Comparison of ENCODE assay signal across 8 cellular contexts in genomic region chr6:139135578-139136545, GRCh38. TPM values are rescaled to one million over a fixed set of nuclear protein-coding genes. Genes with fewer than 3 reads are reported as not detected.
DNase-seq lines count a peak whose midpoint lies in the region; ATAC-seq and TF ChIP-seq lines count a peak whose summit lies in the region.

No MANE protein-coding gene starts in this region.

- H3K79me1 ChIP-seq in IMR-90 (ENCODE audit: low read depth in 1 of 2, low read length in 2 of 2) = peaks cover 14 to 22% of the 10 kb centered on the region in 2 experiments

- H3K9me3 ChIP-seq in IMR-90 (ENCODE audit: control insufficient read depth, insufficient read depth, low read length) = no peaks in the 10 kb centered on the region
- H3K9me3 ChIP-seq in WERI-Rb-1 (ENCODE audit: severe bottlenecking) = no peaks in the 10 kb centered on the region

- H2BK15ac ChIP-seq in IMR-90 (ENCODE audit: low read depth, low read length) = no peak overlapping the region

- H3K4me1 ChIP-seq in IMR-90 (ENCODE audit: control insufficient read depth, insufficient read depth, low read length) = peaks cover 1% of the 10 kb centered on the region; the same call in 1 of the 2 replicates

- peak overlapping the region; percentile 97 for H3K23ac ChIP-seq in IMR-90 (ENCODE audit: low read depth, low read length)

- CTCF ChIA-PET in IMR-90 (lab: Yijun Ruan, JAX) = interaction anchor here (0.7 kb wide), 1 partner anchor 11 kb away, joined by 4 read pairs; no protein-coding TSS in a partner anchor

- peak overlapping the region; percentile 73 for H4K5ac ChIP-seq in IMR-90 (ENCODE audit: low read depth, low read length)

- no peak overlapping the region for H2AK5ac ChIP-seq in IMR-90 (ENCODE audit: low read depth, low read length)

- no peak overlapping the region for H2AK9ac ChIP-seq in IMR-90 (replicated peaks; ENCODE audit: low read depth, low read length, poor library complexity)

- H3K4me2 ChIP-seq in IMR-90 (ENCODE audit: low read depth, low read length) = peak overlapping the region; percentile 88

- peak overlapping the region; percentile 82 for H3K14ac ChIP-seq in IMR-90 (replicated peaks; ENCODE audit: low read depth, low read length)

- H3K9me1 ChIP-seq in IMR-90 (ENCODE audit: insufficient read depth, low read length) = no peaks in the 10 kb centered on the region

- peak overlapping the region; percentile 24; the same call in 1 of the 2 replicates for H3K27ac ChIP-seq in IMR-90 (ENCODE audit: insufficient read depth, low read length)
- peak overlapping the region; percentile 19; the same call in 1 of the 2 replicates for H3K27ac ChIP-seq in WERI-Rb-1
- H3K27ac ChIP-seq in layer of hippocampus (ENCODE audit: low read depth, low read length) = peak overlapping the region; percentile 78

- no peak for TF ChIP-seq RAD21 in IMR-90 (IDR thresholded peaks at IDR 0.05; ENCODE audit: low read length)

- in situ Hi-C loops in Caki2 (cut with HindIII; ENCODE audit: low pct_unique_long_range_greater_than_20kb, low sequenced_read_pairs) = no loop called here
- in situ Hi-C loops in IMR-90 (cut with MboI; ENCODE audit: low sequenced_read_pairs) = no loop called here

- dilution Hi-C loops in IMR-90 (cut with HindIII; ENCODE audit: low sequenced_read_pairs, unreplicated experiment) = no loop called here

- no peak overlapping the region for H4K91ac ChIP-seq in IMR-90 (ENCODE audit: insufficient read depth, low read depth, low read length)

- H3K27me3 ChIP-seq in IMR-90 (ENCODE audit: control insufficient read depth, insufficient read depth, low read length) (no peaks in the 10 kb centered on the region; the same call in 1 of the 2 replicates), WERI-Rb-1 (ENCODE audit: insufficient read depth, low read depth, severe bottlenecking) (no peaks in the 10 kb centered on the region), layer of hippocampus (ENCODE audit: control insufficient read depth, insufficient read depth, low read length) (no peaks in the 10 kb centered on the region)

- WGBS in IMR-90 (ENCODE audit: extremely low coverage in 2 of 2, insufficient read length in 1 of 2), 2 experiments = 0% methylated on average over 3 of the region's 76 CpGs; no CpG with 5 or more reads in 1 of the 2 experiments

- TF ChIP-seq CTCF in IMR-90 (conservative IDR thresholded peaks at IDR 0.05; ENCODE audit: low read depth, low read length) (0 out of 2 replicates have a peak, but pooled peaks have one; percentile 10), WERI-Rb-1 (IDR thresholded peaks at IDR 0.05; ENCODE audit: low read depth, low read length) (0 out of 2 replicates have a peak, but pooled peaks have one; percentile 11), choroid plexus epithelial cell (conservative IDR thresholded peaks at IDR 0.05; ENCODE audit: low read depth, low read length) (no peak)

- peak overlapping the region; percentile 55; the same call in 1 of the 2 replicates for H3K56ac ChIP-seq in IMR-90 (ENCODE audit: extremely low read depth, insufficient read depth, low read length)

- no peak overlapping the region for H2BK5ac ChIP-seq in IMR-90 (ENCODE audit: low read depth, low read length, poor library complexity, severe bottlenecking)

- intact Hi-C loops in IMR-90 (cut with micrococcal nuclease) = loop anchor here (5.0 kb wide), 1 partner anchor 226 kb away; no protein-coding TSS in a partner anchor

- POLR2A ChIA-PET in IMR-90 (lab: Charles Lee; ENCODE audit: unreplicated experiment) = no interaction called here

- H3K4me3 ChIP-seq in IMR-90 (ENCODE audit: insufficient read depth, low read depth, low read length) (peak overlapping the region; percentile 75), WERI-Rb-1 (ENCODE audit: low read depth, low read length) (peak overlapping the region; percentile 82), choroid plexus epithelial cell (ENCODE audit: low read depth, low read length) (peak overlapping the region; percentile 82)

- H3K18ac ChIP-seq in IMR-90 (ENCODE audit: low read depth, low read length) = peak overlapping the region; percentile 62

- ATAC-seq in GM21447 (IDR thresholded peaks at IDR 0.05; ENCODE audit: unreplicated experiment) = peak; percentile 34
- peak; percentile 59 for ATAC-seq in IMR-90 (ENCODE audit: low read depth)

- no TSS peak for BruUV-seq in IMR-90 (replicated peaks; lab: Mats Ljungman, UMichigan)

- H4K20me1 ChIP-seq in IMR-90 (ENCODE audit: insufficient read depth, low read length) = no peaks in the 10 kb centered on the region; the same call in 1 of the 2 replicates

- peak overlapping the region; percentile 86 for H2AFZ ChIP-seq in IMR-90 (replicated peaks; ENCODE audit: low read length, poor library complexity)

- H4K8ac ChIP-seq in IMR-90 (ENCODE audit: low read depth in 2 of 2, low read length in 2 of 2) = peak overlapping the region; percentile 21 to 80; a peak in 3 of 4 replicates

- H3K4ac ChIP-seq in IMR-90 (ENCODE audit: low read depth, low read length) = peak overlapping the region; percentile 81

- peak; percentile 48 for DNase-seq in Caki2 (ENCODE audit: low read depth)
- peak; percentile 11 for DNase-seq in IMR-90
- peak; percentile 29 for DNase-seq in WERI-Rb-1
- peak; percentile 32 for DNase-seq in choroid plexus epithelial cell (ENCODE audit: low read depth)
- DNase-seq in stimulated activated CD4-positive, alpha-beta T cell treated with anti-CD3 and anti-CD28 coated beads, Interleukin-2, amount 100 ng/mL, for 24 hours = peak; percentile 69 to 71
- no peak for DNase-seq in KG1 (lab: John Stamatoyannopoulos, UW)

- H3K36me3 ChIP-seq in IMR-90 (ENCODE audit: control insufficient read depth, insufficient read depth, low read length) (no peaks in the 10 kb centered on the region), WERI-Rb-1 (no peaks in the 10 kb centered on the region; the same call in 1 of the 2 replicates)

- peak overlapping the region; percentile 62; the same call in 1 of the 2 replicates for H2BK120ac ChIP-seq in IMR-90 (ENCODE audit: low read depth, low read length)

- no peak for TF ChIP-seq POLR2A in IMR-90 (IDR thresholded peaks at IDR 0.05; ENCODE audit: low read depth, low read length)

- peak overlapping the region; percentile 76 for H3K9ac ChIP-seq in IMR-90 (ENCODE audit: low read depth, low read length)

- no peak overlapping the region for H2BK20ac ChIP-seq in IMR-90 (ENCODE audit: low read depth, low read length)

TF ChIP-seq in IMR-90, 13 proteins besides CTCF, POLR2A, EP300 and RAD21:
- TF ChIP-seq, protein P1, sequence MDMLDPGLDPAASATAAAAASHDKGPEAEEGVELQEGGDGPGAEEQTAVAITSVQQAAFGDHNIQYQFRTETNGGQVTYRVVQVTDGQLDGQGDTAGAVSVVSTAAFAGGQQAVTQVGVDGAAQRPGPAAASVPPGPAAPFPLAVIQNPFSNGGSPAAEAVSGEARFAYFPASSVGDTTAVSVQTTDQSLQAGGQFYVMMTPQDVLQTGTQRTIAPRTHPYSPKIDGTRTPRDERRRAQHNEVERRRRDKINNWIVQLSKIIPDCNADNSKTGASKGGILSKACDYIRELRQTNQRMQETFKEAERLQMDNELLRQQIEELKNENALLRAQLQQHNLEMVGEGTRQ (IDR thresholded peaks at IDR 0.05; ENCODE audit: low read depth, low read length) = no peak
- TF ChIP-seq MAZ (IDR thresholded peaks at IDR 0.05; ENCODE audit: borderline replicate concordance, low read depth, low read length) (peak; percentile 47; the same call in 1 of the 2 replicates), MXI1 (IDR thresholded peaks at IDR 0.05; ENCODE audit: borderline replicate concordance, low read depth, low read length) (no peak; the same call in 1 of the 2 replicates), MAFK (IDR thresholded peaks at IDR 0.05; ENCODE audit: low read depth, low read length) (no peak), SMC3 (IDR thresholded peaks at IDR 0.05; ENCODE audit: low read depth, low read length) (no peak)

RNA-seq across cellular contexts. Expression of gene HECA, which starts 1.0 kb away (rescaled TPM):
- total RNA-seq in Caki2 (2014; rRNA removed; shearing (Covaris generic); ENCODE audit: low replicate concordance) = 5.2 TPM in 2 replicates
- 4.3 and 7.2 TPM in 2 replicates for total RNA-seq in IMR-90 (2012; rRNA removed)
- 2.5 and 3.1 TPM in 2 replicates for polyA plus RNA-seq in IMR-90 (2012; rRNA removed)
- polyA plus RNA-seq in IMR-90 (2012; cell fraction: cytosol; rRNA removed) = 1.5 and 2.1 TPM in 2 replicates
- polyA plus RNA-seq in IMR-90 (2012; cell fraction: nucleus; rRNA removed; ENCODE audit: low replicate concordance) = 0.92 and 1.8 TPM in 2 replicates

Comparison
In these comparisons a context has a peak if more than half of its experiments do, and no peak if none do; other contexts are left out.
1. H3K27ac ChIP-seq: peak in every context shown above with its lines; median percentile 78 in layer of hippocampus; 24 in IMR-90; 19 in WERI-Rb-1.